ENCODE assay signal across 17 cellular contexts in the genomic region with DNA sequence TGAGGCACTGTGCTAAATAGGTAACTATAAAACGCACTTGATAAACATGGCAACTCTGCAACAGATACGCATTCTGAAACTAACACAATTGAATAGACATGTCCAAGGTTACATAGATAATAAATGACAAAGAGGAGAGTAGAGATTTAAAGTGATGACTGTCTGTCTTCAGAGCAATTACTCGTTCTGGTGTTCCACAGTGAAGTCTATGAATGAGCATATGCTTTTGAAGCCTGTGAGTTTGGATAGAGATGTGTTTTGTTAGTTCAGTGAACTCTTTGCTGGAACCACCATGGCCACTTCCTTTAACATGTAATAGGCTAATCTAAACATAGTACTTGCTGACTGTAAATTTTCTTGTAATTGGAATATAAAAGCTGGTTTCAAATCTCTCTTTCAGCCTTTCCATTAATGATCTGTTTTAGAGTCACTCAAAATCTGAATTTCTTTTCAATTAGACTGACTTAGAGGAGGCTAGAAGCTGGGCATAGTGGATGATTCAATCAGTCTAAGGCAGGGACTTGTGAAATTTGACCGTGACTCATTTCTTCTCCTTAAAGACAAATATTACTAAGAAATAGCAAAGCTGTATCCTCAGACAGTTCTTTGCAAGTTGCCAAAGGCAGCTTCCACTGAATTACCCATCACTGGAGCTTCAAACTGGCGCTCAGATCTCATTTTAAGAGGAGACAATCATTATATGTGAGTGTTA.
DNase-seq lines count a peak whose midpoint lies in the region; ATAC-seq, FAIRE-seq and TF ChIP-seq lines count a peak whose summit lies in the region.
"Had no signal": no experiment of that assay in that cellular context is flagged by ENCODE, and none has a peak within 500 bp of the region (broad histone marks: within the 10 kb centered on the region; RNA-seq: fewer than 3 reads in every experiment).

No MANE protein-coding gene starts in this region.

- no peak overlapping the region for H3K27ac ChIP-seq in keratinocyte (ENCODE audit: control insufficient read depth, insufficient read depth, low read length)
- H3K27ac ChIP-seq: neural progenitor cell, right lobe of liver, WERI-Rb-1 had no signal

- H3K9me3 ChIP-seq in keratinocyte (ENCODE audit: control insufficient read depth, low read depth, low read length): no peaks in the 10 kb centered on the region
- H3K9me3 ChIP-seq: HAP-1, right lobe of liver had no signal

- no peak overlapping the region for H3K4me2 ChIP-seq in keratinocyte (ENCODE audit: control insufficient read depth, extremely low read depth, insufficient read depth, low read depth, low read length)
- H3K4me2 ChIP-seq: neural progenitor cell had no signal

- no peaks in the 10 kb centered on the region for H4K20me1 ChIP-seq in keratinocyte (ENCODE audit: control insufficient read depth, extremely low read depth, insufficient read depth, low read length)

- H3K4me1 ChIP-seq in keratinocyte (ENCODE audit: control insufficient read depth, extremely low read depth, insufficient read depth, low read length): peaks cover 10% of the 10 kb centered on the region
- H3K4me1 ChIP-seq: right lobe of liver had no signal

- H3K4me3 ChIP-seq in astrocyte of the spinal cord (ENCODE audit: low read depth, low read length): no peak overlapping the region
- no peak overlapping the region for H3K4me3 ChIP-seq in keratinocyte (ENCODE audit: control insufficient read depth in 2 of 3, extremely low read depth in 1 of 3, insufficient read depth in 2 of 3, low read depth in 1 of 3, low read length in 3 of 3)
- H3K4me3 ChIP-seq: HAP-1, neural progenitor cell, right lobe of liver had no signal

- TF ChIP-seq CTCF in astrocyte of the spinal cord (IDR thresholded peaks at IDR 0.05; ENCODE audit: low read depth, low read length) (no peak), keratinocyte (optimal IDR thresholded peaks at IDR 0.05 in 1 of 3, IDR thresholded peaks at IDR 0.05 in 1 of 3, conservative IDR thresholded peaks at IDR 0.05 in 1 of 3; ENCODE audit: extremely low read depth in 1 of 3, insufficient read depth in 2 of 3, low read length in 3 of 3) (no peak)

- in situ Hi-C loops in astrocyte of the spinal cord (cut with HindIII; ENCODE audit: low sequenced_read_pairs): no loop called here

- H2AFZ ChIP-seq in keratinocyte (ENCODE audit: control insufficient read depth, low read length): no peak overlapping the region
- H2AFZ ChIP-seq: neural progenitor cell had no signal

- dilution Hi-C loops in keratinocyte (cut with MboI; ENCODE audit: extremely low pct_ligation_motif_present, low sequenced_read_pairs): no loop called here

- H3K79me2 ChIP-seq in keratinocyte (ENCODE audit: control insufficient read depth, insufficient read depth, low read length): no peaks in the 10 kb centered on the region

- H3K9me1 ChIP-seq in keratinocyte (ENCODE audit: control insufficient read depth, extremely low read depth, insufficient read depth, low read length): no peaks in the 10 kb centered on the region

- no peaks in the 10 kb centered on the region for H3K36me3 ChIP-seq in keratinocyte (ENCODE audit: control insufficient read depth in 2 of 2, extremely low read depth in 1 of 2, insufficient read depth in 2 of 2, low read length in 2 of 2)
- H3K36me3 ChIP-seq: HAP-1, neural progenitor cell, right lobe of liver, WERI-Rb-1 had no signal

- no peak for FAIRE-seq in keratinocyte (lab: Jason Lieb, UNC)

- H3K27me3 ChIP-seq in keratinocyte (ENCODE audit: control insufficient read depth, extremely low read depth, insufficient read depth, low read length): no peaks in the 10 kb centered on the region
- H3K27me3 ChIP-seq: neural progenitor cell, right lobe of liver had no signal

- peak; percentile 5 for DNase-seq in M059J (ENCODE audit: low read depth)
- DNase-seq in astrocyte of the spinal cord (ENCODE audit: low read depth, low spot score): peak; percentile 17
- DNase-seq in keratinocyte (ENCODE audit: low read depth, low spot score): peak; percentile 57
- DNase-seq in DMS114 treated with DMSO at 0.1 percent for 48 hours (lab: John Stamatoyannopoulos, UW; ENCODE audit: unreplicated experiment): no peak
- no peak for DNase-seq in SW 1271 (lab: John Stamatoyannopoulos, UW)
- DNase-seq: activated gamma-delta T cell treated with Interleukin-2 at 50 U/mL for 16 hours; kidney glomerular epithelial cell; NCI-H187; NCI-H446 treated with DMSO at 0.1 percent for 48 hours; right lobe of liver; Right ventricle myocardium superior; stimulated activated CD4-positive, alpha-beta T cell treated with anti-CD3 and anti-CD28 coated beads, Interleukin-2, amount 100 ng/mL, for 48 hours; WERI-Rb-1 had no signal

- no peak overlapping the region for H3K9ac ChIP-seq in keratinocyte (ENCODE audit: control insufficient read depth, extremely low read depth, insufficient read depth, low read length)
- H3K9ac ChIP-seq: neural progenitor cell had no signal

- ATAC-seq in GM18867 (IDR thresholded peaks at IDR 0.05; ENCODE audit: unreplicated experiment) (peak; percentile 57), HG02885 (IDR thresholded peaks at IDR 0.05; ENCODE audit: poor library complexity, unreplicated experiment) (no peak)
- ATAC-seq: right lobe of liver had no signal

Comparison
In these comparisons a context has a peak if more than half of its experiments do, and no peak if none do; other contexts are left out.
1. DNase-seq: peak in M059J (single experiment), astrocyte of the spinal cord (single experiment) and keratinocyte (single experiment); none in DMS114 treated with DMSO at 0.1 percent for 48 hours (single experiment) and SW 1271 (0 of 2).